21 cellular contexts compared by ENCODE assay signal in the genomic region with DNA sequence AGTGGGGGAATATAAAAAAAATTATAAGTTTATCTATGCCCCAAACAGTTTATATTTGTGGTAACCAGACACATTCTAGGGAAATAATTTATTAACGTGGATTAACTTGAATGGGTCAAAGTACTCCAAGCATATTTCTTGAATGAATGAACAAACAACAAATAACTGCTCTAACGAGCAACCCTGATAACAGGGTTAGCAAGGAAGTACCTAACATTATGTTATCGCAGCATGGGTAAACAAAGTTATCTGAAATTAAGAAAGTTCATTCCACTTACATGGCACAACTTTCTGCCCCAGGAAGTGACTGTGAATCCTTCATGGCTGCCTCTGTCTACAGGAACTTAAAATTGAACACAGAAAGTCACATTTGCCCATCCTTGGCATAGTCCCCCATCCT.
A peak's percentile ranks its signal among the peaks of the same experiment; 100 is the strongest.
DNase-seq lines count a peak whose midpoint lies in the region; ATAC-seq, FAIRE-seq and TF ChIP-seq lines count a peak whose summit lies in the region.
"Had no signal": no experiment of that assay in that cellular context is flagged by ENCODE, and none has a peak within 500 bp of the region (broad histone marks: within the 10 kb centered on the region; RNA-seq: fewer than 3 reads in every experiment).

No MANE protein-coding gene starts in this region.

- H2AFZ ChIP-seq in ACC112 (ENCODE audit: low read length, unreplicated experiment) (peak overlapping the region; percentile 67), hepatocyte (no peak overlapping the region), osteoblast (ENCODE audit: low read length) (peak overlapping the region; percentile 35)

- no peak for DNase-seq in RWPE2 (ENCODE audit: low spot score)
- no peak for DNase-seq in hepatocyte (ENCODE audit: low spot score)
- no peak for DNase-seq in osteoblast (ENCODE audit: insufficient read length, low spot score, missing footprints)
- no peak for DNase-seq in GM19240 (ENCODE audit: insufficient read length, low spot score)
- DNase-seq in GM12892 (ENCODE audit: insufficient read length) = no peak
- DNase-seq: CD4-positive, alpha-beta T cell; KG1; NCI-H1105 treated with DMSO at 0.1 percent for 48 hours; NCI-H1694; NCI-H2081 treated with DMSO at 0.1 percent for 48 hours; NCI-H446 treated with DMSO at 0.1 percent for 48 hours; NCI-H69; Right ventricle myocardium superior had no signal

- no peak overlapping the region for H3K4me3 ChIP-seq in ACC112 (ENCODE audit: low read depth, low read length)
- no peak overlapping the region for H3K4me3 ChIP-seq in RWPE2 (ENCODE audit: severe bottlenecking)
- no peak overlapping the region for H3K4me3 ChIP-seq in hepatocyte
- no peak overlapping the region for H3K4me3 ChIP-seq in osteoblast (ENCODE audit: insufficient read depth, low read length)
- H3K4me3 ChIP-seq: GM12878 had no signal

- H3K36me3 ChIP-seq in ACC112 (ENCODE audit: insufficient read depth, low read length) (no peaks in the 10 kb centered on the region), RWPE2 (ENCODE audit: low read depth) (no peaks in the 10 kb centered on the region), hepatocyte (replicated peaks; ENCODE audit: insufficient read depth, low read depth) (no peaks in the 10 kb centered on the region), osteoblast (ENCODE audit: insufficient read depth, low read length) (no peaks in the 10 kb centered on the region)

- H3K9me3 ChIP-seq in RWPE2 (ENCODE audit: severe bottlenecking) (no peaks in the 10 kb centered on the region), hepatocyte (ENCODE audit: low read depth) (no peaks in the 10 kb centered on the region), osteoblast (ENCODE audit: low read depth, low read length) (no peaks in the 10 kb centered on the region)

- H3K4me2 ChIP-seq in hepatocyte (peak overlapping the region; percentile 23), osteoblast (ENCODE audit: insufficient read depth, low read length) (no peak overlapping the region)

- H3K9me2 ChIP-seq in hepatocyte (replicated peaks; ENCODE audit: insufficient read depth) = no peaks in the 10 kb centered on the region

- H4K20me1 ChIP-seq in hepatocyte (ENCODE audit: insufficient read depth, poor library complexity, severe bottlenecking) (no peaks in the 10 kb centered on the region), osteoblast (ENCODE audit: insufficient read depth, low read length) (no peaks in the 10 kb centered on the region)

- no peak for TF ChIP-seq CTCF in RWPE2 (IDR thresholded peaks at IDR 0.05; ENCODE audit: poor library complexity, severe bottlenecking)
- TF ChIP-seq CTCF in hepatocyte (IDR thresholded peaks at IDR 0.05; ENCODE audit: poor library complexity) = no peak
- TF ChIP-seq CTCF in osteoblast (IDR thresholded peaks at IDR 0.05; ENCODE audit: extremely low read depth, low read depth, low read length) = no peak

- TF ChIP-seq POLR2A in GM12892 (IDR thresholded peaks at IDR 0.05; ENCODE audit: low read depth, low read length) = no peak

- H3K27ac ChIP-seq in ACC112 (ENCODE audit: low read depth, low read length) (peak overlapping the region; percentile 55), RWPE2 (ENCODE audit: poor library complexity, severe bottlenecking) (peak overlapping the region; percentile 7), hepatocyte (peak overlapping the region; percentile 35), osteoblast (ENCODE audit: low read depth, low read length) (no peak overlapping the region)

- H3K4me1 ChIP-seq in ACC112 (ENCODE audit: control insufficient read depth, insufficient read depth, low read length, unreplicated experiment) (peaks cover 50% of the 10 kb centered on the region), RWPE2 (ENCODE audit: insufficient read depth, poor library complexity, severe bottlenecking) (peaks cover 9% of the 10 kb centered on the region), hepatocyte (ENCODE audit: insufficient read depth) (peaks cover 37% of the 10 kb centered on the region), osteoblast (ENCODE audit: insufficient read depth, low read length) (peaks cover 27% of the 10 kb centered on the region)

- ATAC-seq in RWPE2 (ENCODE audit: low read depth) (no peak), HG02840 (IDR thresholded peaks at IDR 0.05; ENCODE audit: low FRiP score, unreplicated experiment) (no peak), GM21526 (IDR thresholded peaks at IDR 0.05; ENCODE audit: low FRiP score, unreplicated experiment) (no peak)
- ATAC-seq: HepG2 had no signal

- FAIRE-seq in GM12892 (lab: Jason Lieb, UNC) = no peak
- FAIRE-seq: GM12878, GM18507, H1, HepG2, RCC 7860 had no signal

- H3K27me3 ChIP-seq in ACC112 (ENCODE audit: insufficient read depth, low read length) (no peaks in the 10 kb centered on the region), RWPE2 (ENCODE audit: insufficient read depth, poor library complexity, severe bottlenecking) (no peaks in the 10 kb centered on the region), hepatocyte (no peaks in the 10 kb centered on the region), osteoblast (ENCODE audit: insufficient read depth, low read length) (no peaks in the 10 kb centered on the region)

- 42% methylated on average over 3 of the region's 3 CpGs for WGBS in hepatocyte (ENCODE audit: low lambda C conversion rate, missing lambda C conversion rate)

- no peaks in the 10 kb centered on the region for H3K79me2 ChIP-seq in ACC112 (ENCODE audit: control insufficient read depth, insufficient read depth, low read length, unreplicated experiment)
- no peaks in the 10 kb centered on the region for H3K79me2 ChIP-seq in hepatocyte
- H3K79me2 ChIP-seq in osteoblast (ENCODE audit: insufficient read depth, low read length) = no peaks in the 10 kb centered on the region
